Comparison of ENCODE assay signal across 1 cellular context in genomic region chr10:80392250-80392649, GRCh38.
TF ChIP-seq lines count a peak whose summit lies in the region.

No MANE protein-coding gene starts in this region.

TF ChIP-seq in K562, 482 proteins besides CTCF, POLR2A, EP300 and RAD21:
- TF ChIP-seq YY1 (IDR thresholded peaks at IDR 0.05; ENCODE audit: borderline replicate concordance in 1 of 3, control insufficient read depth in 1 of 3, extremely low read depth in 1 of 3, insufficient read depth in 3 of 3, insufficient read length in 1 of 3, insufficient replicate concordance in 2 of 3, low read depth in 1 of 3, low read length in 2 of 3), result no peak
- no peak for TF ChIP-seq E2F3 (CRISPR knock-in tag; IDR thresholded peaks at IDR 0.05)
- no peak for TF ChIP-seq TAF7 (tag; IDR thresholded peaks at IDR 0.05)
- peak; percentile 77 for TF ChIP-seq CEBPB (tag; IDR thresholded peaks at IDR 0.05)
- TF ChIP-seq FOXK1 (CRISPR knock-in tag; IDR thresholded peaks at IDR 0.05; ENCODE audit: borderline replicate concordance), result no peak
- TF ChIP-seq CGGBP1 (CRISPR knock-in tag; IDR thresholded peaks at IDR 0.05), result no peak
- no peak for TF ChIP-seq HDGF (IDR thresholded peaks at IDR 0.05)
- TF ChIP-seq HBP1 (CRISPR knock-in tag; IDR thresholded peaks at IDR 0.05), result no peak
- TF ChIP-seq ZEB2 (IDR thresholded peaks at IDR 0.05), result no peak
- no peak for TF ChIP-seq CEBPG (CRISPR knock-in tag; IDR thresholded peaks at IDR 0.05)
- TF ChIP-seq CEBPG (tag; conservative IDR thresholded peaks at IDR 0.05 in 1 of 2, IDR thresholded peaks at IDR 0.05 in 1 of 2), result peak; percentile 24 to 66; a peak in 1 of 4 replicates
- no peak for TF ChIP-seq CTCFL (IDR thresholded peaks at IDR 0.05; ENCODE audit: borderline replicate concordance, insufficient read depth, low read depth, low read length, poor library complexity, severe bottlenecking)
- no peak for TF ChIP-seq ZNF134 (CRISPR knock-in tag; conservative IDR thresholded peaks at IDR 0.05)
